ENCODE assay signal across 1 cellular context in the genomic region with DNA sequence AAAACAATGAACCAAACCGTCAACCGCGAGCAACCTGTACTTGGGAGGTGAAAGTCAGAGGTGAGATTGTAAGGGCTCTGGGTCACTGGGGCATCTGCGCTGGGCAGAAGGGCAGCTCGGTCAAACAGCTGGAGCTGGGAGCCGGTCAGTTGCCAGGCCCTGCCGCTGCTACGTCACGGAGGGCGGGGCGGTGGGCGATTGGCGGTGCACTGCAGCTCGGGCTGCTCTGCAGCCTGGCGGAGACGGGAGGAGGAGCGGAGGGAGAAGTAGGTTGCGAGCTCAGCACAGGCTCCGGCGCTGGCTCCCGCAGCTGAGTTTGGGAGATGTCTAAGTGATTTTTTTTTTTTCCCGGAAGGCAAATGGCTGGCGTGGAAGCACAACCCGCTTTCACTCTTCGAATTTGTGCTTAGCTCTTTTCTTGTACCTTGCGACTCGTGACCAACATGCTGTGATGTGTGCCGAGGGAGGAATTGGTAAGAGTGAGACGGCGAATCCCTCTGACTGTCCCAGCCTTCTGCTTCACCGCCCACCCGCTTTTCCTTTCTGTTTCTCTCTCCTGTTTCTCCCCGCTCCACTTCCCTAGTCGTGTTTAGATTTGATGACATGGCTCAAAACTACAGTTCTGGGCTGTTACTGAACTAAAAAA.
A peak's percentile ranks its signal among the peaks of the same experiment; 100 is the strongest.
TF ChIP-seq lines count a peak whose summit lies in the region.

A gene (plus strand): TSS at position 229 of the 646 bp plus-strand sequence. CDS start 27,266 bp downstream, outside the sequence.

TF ChIP-seq in HepG2, 621 proteins besides CTCF, POLR2A, EP300 and RAD21 (continued from another document and continues in another):
- no peak for TF ChIP-seq SOX13 (IDR thresholded peaks at IDR 0.05)
- TF ChIP-seq SOX13 (CRISPR knock-in tag; conservative IDR thresholded peaks at IDR 0.05 in 1 of 2, IDR thresholded peaks at IDR 0.05 in 1 of 2) = peak in 1 of 2 experiments; percentile 21; a peak in 1 of 4 replicates
- no peak for TF ChIP-seq ETV6 (CRISPR knock-in tag; conservative IDR thresholded peaks at IDR 0.05)
- no peak for TF ChIP-seq ZNF34 (CRISPR knock-in tag; IDR thresholded peaks at IDR 0.05; ENCODE audit: borderline replicate concordance)
- 0 out of 2 replicates have a peak, but pooled peaks have one; percentile 25 for TF ChIP-seq ZNF709 (CRISPR knock-in tag; IDR thresholded peaks at IDR 0.05)
- no peak for TF ChIP-seq SAFB2 (CRISPR knock-in tag; IDR thresholded peaks at IDR 0.05; ENCODE audit: borderline replicate concordance, low read depth)
- 0 out of 2 replicates have a peak, but pooled peaks have one; percentile 40 for TF ChIP-seq ZNF143 (CRISPR knock-in tag; IDR thresholded peaks at IDR 0.05)
- TF ChIP-seq, protein P1, sequence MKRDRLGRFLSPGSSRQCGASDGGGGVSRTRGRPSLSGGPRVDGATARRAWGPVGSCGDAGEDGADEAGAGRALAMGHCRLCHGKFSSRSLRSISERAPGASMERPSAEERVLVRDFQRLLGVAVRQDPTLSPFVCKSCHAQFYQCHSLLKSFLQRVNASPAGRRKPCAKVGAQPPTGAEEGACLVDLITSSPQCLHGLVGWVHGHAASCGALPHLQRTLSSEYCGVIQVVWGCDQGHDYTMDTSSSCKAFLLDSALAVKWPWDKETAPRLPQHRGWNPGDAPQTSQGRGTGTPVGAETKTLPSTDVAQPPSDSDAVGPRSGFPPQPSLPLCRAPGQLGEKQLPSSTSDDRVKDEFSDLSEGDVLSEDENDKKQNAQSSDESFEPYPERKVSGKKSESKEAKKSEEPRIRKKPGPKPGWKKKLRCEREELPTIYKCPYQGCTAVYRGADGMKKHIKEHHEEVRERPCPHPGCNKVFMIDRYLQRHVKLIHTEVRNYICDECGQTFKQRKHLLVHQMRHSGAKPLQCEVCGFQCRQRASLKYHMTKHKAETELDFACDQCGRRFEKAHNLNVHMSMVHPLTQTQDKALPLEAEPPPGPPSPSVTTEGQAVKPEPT (CRISPR knock-in tag; IDR thresholded peaks at IDR 0.05; ENCODE audit: low read depth) = no peak
- no peak for TF ChIP-seq SRF (IDR thresholded peaks at IDR 0.05; ENCODE audit: low read depth, low read length)
- TF ChIP-seq HNRNPL (IDR thresholded peaks at IDR 0.05; ENCODE audit: low read depth, low read length) = peak; percentile 85
- no peak for TF ChIP-seq ESRRA (CRISPR knock-in tag; IDR thresholded peaks at IDR 0.05; ENCODE audit: low read depth)
- TF ChIP-seq, protein P2, sequence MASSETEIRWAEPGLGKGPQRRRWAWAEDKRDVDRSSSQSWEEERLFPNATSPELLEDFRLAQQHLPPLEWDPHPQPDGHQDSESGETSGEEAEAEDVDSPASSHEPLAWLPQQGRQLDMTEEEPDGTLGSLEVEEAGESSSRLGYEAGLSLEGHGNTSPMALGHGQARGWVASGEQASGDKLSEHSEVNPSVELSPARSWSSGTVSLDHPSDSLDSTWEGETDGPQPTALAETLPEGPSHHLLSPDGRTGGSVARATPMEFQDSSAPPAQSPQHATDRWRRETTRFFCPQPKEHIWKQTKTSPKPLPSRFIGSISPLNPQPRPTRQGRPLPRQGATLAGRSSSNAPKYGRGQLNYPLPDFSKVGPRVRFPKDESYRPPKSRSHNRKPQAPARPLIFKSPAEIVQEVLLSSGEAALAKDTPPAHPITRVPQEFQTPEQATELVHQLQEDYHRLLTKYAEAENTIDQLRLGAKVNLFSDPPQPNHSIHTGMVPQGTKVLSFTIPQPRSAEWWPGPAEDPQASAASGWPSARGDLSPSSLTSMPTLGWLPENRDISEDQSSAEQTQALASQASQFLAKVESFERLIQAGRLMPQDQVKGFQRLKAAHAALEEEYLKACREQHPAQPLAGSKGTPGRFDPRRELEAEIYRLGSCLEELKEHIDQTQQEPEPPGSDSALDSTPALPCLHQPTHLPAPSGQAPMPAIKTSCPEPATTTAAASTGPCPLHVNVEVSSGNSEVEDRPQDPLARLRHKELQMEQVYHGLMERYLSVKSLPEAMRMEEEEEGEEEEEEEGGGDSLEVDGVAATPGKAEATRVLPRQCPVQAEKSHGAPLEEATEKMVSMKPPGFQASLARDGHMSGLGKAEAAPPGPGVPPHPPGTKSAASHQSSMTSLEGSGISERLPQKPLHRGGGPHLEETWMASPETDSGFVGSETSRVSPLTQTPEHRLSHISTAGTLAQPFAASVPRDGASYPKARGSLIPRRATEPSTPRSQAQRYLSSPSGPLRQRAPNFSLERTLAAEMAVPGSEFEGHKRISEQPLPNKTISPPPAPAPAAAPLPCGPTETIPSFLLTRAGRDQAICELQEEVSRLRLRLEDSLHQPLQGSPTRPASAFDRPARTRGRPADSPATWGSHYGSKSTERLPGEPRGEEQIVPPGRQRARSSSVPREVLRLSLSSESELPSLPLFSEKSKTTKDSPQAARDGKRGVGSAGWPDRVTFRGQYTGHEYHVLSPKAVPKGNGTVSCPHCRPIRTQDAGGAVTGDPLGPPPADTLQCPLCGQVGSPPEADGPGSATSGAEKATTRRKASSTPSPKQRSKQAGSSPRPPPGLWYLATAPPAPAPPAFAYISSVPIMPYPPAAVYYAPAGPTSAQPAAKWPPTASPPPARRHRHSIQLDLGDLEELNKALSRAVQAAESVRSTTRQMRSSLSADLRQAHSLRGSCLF (CRISPR knock-in tag; IDR thresholded peaks at IDR 0.05; ENCODE audit: borderline replicate concordance) = no peak
- TF ChIP-seq ZNF616 (CRISPR knock-in tag; IDR thresholded peaks at IDR 0.05; ENCODE audit: low read depth) = no peak
- TF ChIP-seq, protein P3, sequence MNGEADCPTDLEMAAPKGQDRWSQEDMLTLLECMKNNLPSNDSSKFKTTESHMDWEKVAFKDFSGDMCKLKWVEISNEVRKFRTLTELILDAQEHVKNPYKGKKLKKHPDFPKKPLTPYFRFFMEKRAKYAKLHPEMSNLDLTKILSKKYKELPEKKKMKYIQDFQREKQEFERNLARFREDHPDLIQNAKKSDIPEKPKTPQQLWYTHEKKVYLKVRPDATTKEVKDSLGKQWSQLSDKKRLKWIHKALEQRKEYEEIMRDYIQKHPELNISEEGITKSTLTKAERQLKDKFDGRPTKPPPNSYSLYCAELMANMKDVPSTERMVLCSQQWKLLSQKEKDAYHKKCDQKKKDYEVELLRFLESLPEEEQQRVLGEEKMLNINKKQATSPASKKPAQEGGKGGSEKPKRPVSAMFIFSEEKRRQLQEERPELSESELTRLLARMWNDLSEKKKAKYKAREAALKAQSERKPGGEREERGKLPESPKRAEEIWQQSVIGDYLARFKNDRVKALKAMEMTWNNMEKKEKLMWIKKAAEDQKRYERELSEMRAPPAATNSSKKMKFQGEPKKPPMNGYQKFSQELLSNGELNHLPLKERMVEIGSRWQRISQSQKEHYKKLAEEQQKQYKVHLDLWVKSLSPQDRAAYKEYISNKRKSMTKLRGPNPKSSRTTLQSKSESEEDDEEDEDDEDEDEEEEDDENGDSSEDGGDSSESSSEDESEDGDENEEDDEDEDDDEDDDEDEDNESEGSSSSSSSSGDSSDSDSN (CRISPR knock-in tag; IDR thresholded peaks at IDR 0.05) = peak; percentile 80
- no peak for TF ChIP-seq PPARG (CRISPR knock-in tag; conservative IDR thresholded peaks at IDR 0.05)
- no peak for TF ChIP-seq ZNF772 (CRISPR knock-in tag; IDR thresholded peaks at IDR 0.05)
- TF ChIP-seq, protein P4, sequence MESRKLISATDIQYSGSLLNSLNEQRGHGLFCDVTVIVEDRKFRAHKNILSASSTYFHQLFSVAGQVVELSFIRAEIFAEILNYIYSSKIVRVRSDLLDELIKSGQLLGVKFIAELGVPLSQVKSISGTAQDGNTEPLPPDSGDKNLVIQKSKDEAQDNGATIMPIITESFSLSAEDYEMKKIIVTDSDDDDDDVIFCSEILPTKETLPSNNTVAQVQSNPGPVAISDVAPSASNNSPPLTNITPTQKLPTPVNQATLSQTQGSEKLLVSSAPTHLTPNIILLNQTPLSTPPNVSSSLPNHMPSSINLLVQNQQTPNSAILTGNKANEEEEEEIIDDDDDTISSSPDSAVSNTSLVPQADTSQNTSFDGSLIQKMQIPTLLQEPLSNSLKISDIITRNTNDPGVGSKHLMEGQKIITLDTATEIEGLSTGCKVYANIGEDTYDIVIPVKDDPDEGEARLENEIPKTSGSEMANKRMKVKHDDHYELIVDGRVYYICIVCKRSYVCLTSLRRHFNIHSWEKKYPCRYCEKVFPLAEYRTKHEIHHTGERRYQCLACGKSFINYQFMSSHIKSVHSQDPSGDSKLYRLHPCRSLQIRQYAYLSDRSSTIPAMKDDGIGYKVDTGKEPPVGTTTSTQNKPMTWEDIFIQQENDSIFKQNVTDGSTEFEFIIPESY (CRISPR knock-in tag; IDR thresholded peaks at IDR 0.05) = no peak
- TF ChIP-seq SP140L (CRISPR knock-in tag; IDR thresholded peaks at IDR 0.05; ENCODE audit: borderline replicate concordance) = no peak
- TF ChIP-seq, protein P5, sequence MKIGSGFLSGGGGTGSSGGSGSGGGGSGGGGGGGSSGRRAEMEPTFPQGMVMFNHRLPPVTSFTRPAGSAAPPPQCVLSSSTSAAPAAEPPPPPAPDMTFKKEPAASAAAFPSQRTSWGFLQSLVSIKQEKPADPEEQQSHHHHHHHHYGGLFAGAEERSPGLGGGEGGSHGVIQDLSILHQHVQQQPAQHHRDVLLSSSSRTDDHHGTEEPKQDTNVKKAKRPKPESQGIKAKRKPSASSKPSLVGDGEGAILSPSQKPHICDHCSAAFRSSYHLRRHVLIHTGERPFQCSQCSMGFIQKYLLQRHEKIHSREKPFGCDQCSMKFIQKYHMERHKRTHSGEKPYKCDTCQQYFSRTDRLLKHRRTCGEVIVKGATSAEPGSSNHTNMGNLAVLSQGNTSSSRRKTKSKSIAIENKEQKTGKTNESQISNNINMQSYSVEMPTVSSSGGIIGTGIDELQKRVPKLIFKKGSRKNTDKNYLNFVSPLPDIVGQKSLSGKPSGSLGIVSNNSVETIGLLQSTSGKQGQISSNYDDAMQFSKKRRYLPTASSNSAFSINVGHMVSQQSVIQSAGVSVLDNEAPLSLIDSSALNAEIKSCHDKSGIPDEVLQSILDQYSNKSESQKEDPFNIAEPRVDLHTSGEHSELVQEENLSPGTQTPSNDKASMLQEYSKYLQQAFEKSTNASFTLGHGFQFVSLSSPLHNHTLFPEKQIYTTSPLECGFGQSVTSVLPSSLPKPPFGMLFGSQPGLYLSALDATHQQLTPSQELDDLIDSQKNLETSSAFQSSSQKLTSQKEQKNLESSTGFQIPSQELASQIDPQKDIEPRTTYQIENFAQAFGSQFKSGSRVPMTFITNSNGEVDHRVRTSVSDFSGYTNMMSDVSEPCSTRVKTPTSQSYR (CRISPR knock-in tag; IDR thresholded peaks at IDR 0.05; ENCODE audit: borderline replicate concordance) = no peak
- TF ChIP-seq MAF1 (CRISPR knock-in tag; IDR thresholded peaks at IDR 0.05; ENCODE audit: borderline replicate concordance) = no peak
- TF ChIP-seq IRF2 (CRISPR knock-in tag; IDR thresholded peaks at IDR 0.05) = peak; percentile 76; the same call in 1 of the 2 replicates
- TF ChIP-seq, protein P6, sequence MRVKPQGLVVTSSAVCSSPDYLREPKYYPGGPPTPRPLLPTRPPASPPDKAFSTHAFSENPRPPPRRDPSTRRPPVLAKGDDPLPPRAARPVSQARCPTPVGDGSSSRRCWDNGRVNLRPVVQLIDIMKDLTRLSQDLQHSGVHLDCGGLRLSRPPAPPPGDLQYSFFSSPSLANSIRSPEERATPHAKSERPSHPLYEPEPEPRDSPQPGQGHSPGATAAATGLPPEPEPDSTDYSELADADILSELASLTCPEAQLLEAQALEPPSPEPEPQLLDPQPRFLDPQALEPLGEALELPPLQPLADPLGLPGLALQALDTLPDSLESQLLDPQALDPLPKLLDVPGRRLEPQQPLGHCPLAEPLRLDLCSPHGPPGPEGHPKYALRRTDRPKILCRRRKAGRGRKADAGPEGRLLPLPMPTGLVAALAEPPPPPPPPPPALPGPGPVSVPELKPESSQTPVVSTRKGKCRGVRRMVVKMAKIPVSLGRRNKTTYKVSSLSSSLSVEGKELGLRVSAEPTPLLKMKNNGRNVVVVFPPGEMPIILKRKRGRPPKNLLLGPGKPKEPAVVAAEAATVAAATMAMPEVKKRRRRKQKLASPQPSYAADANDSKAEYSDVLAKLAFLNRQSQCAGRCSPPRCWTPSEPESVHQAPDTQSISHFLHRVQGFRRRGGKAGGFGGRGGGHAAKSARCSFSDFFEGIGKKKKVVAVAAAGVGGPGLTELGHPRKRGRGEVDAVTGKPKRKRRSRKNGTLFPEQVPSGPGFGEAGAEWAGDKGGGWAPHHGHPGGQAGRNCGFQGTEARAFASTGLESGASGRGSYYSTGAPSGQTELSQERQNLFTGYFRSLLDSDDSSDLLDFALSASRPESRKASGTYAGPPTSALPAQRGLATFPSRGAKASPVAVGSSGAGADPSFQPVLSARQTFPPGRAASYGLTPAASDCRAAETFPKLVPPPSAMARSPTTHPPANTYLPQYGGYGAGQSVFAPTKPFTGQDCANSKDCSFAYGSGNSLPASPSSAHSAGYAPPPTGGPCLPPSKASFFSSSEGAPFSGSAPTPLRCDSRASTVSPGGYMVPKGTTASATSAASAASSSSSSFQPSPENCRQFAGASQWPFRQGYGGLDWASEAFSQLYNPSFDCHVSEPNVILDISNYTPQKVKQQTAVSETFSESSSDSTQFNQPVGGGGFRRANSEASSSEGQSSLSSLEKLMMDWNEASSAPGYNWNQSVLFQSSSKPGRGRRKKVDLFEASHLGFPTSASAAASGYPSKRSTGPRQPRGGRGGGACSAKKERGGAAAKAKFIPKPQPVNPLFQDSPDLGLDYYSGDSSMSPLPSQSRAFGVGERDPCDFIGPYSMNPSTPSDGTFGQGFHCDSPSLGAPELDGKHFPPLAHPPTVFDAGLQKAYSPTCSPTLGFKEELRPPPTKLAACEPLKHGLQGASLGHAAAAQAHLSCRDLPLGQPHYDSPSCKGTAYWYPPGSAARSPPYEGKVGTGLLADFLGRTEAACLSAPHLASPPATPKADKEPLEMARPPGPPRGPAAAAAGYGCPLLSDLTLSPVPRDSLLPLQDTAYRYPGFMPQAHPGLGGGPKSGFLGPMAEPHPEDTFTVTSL (CRISPR knock-in tag; IDR thresholded peaks at IDR 0.05; ENCODE audit: borderline replicate concordance) = no peak
- TF ChIP-seq ZBTB1 (CRISPR knock-in tag; IDR thresholded peaks at IDR 0.05; ENCODE audit: borderline replicate concordance) = no peak
- TF ChIP-seq IKZF1 (IDR thresholded peaks at IDR 0.05) = no peak
- no peak for TF ChIP-seq JUNB (CRISPR knock-in tag; IDR thresholded peaks at IDR 0.05; ENCODE audit: borderline replicate concordance)
- TF ChIP-seq, protein P7, sequence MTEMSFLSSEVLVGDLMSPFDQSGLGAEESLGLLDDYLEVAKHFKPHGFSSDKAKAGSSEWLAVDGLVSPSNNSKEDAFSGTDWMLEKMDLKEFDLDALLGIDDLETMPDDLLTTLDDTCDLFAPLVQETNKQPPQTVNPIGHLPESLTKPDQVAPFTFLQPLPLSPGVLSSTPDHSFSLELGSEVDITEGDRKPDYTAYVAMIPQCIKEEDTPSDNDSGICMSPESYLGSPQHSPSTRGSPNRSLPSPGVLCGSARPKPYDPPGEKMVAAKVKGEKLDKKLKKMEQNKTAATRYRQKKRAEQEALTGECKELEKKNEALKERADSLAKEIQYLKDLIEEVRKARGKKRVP (CRISPR knock-in tag; IDR thresholded peaks at IDR 0.05) = no peak
- peak; percentile 38; the same call in 1 of the 2 replicates for TF ChIP-seq PITX1 (CRISPR knock-in tag; IDR thresholded peaks at IDR 0.05)
- TF ChIP-seq ZMYM3 (CRISPR knock-in tag; IDR thresholded peaks at IDR 0.05) = no peak
- TF ChIP-seq, protein P8, sequence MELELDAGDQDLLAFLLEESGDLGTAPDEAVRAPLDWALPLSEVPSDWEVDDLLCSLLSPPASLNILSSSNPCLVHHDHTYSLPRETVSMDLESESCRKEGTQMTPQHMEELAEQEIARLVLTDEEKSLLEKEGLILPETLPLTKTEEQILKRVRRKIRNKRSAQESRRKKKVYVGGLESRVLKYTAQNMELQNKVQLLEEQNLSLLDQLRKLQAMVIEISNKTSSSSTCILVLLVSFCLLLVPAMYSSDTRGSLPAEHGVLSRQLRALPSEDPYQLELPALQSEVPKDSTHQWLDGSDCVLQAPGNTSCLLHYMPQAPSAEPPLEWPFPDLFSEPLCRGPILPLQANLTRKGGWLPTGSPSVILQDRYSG (CRISPR knock-in tag; IDR thresholded peaks at IDR 0.05) = no peak
- TF ChIP-seq NFIC (IDR thresholded peaks at IDR 0.05; ENCODE audit: low read length) = no peak
- TF ChIP-seq SRSF1 (optimal IDR thresholded peaks at IDR 0.05; ENCODE audit: low read depth, low read length) = no peak
- TF ChIP-seq GPN1 (CRISPR knock-in tag; IDR thresholded peaks at IDR 0.05; ENCODE audit: borderline replicate concordance) = no peak
